In genomic region chr4:82515705-82516104, GRCh38 we compare ENCODE assay signal across 11 cellular contexts. TPM values are rescaled to one million over a fixed set of nuclear protein-coding genes. Genes with fewer than 3 reads are reported as not detected.
DNase-seq lines count a peak whose midpoint lies in the region; ATAC-seq lines count a peak whose summit lies in the region.
"Had no signal": no experiment of that assay in that cellular context is flagged by ENCODE, and none has a peak within 500 bp of the region (broad histone marks: within the 10 kb centered on the region; RNA-seq: fewer than 3 reads in every experiment).

No MANE protein-coding gene starts in this region.

- H3K9me3 ChIP-seq in GM23248 (ENCODE audit: low read depth) = no peaks in the 10 kb centered on the region

- 27 to 29% methylated on average over 3 of the region's 3 CpGs for WGBS in GM23248 (ENCODE audit: low coverage in 1 of 2, low lambda C conversion rate in 2 of 2, missing lambda C conversion rate in 2 of 2), 2 experiments

- peaks cover 18% of the 10 kb centered on the region for H3K4me1 ChIP-seq in GM23248 (ENCODE audit: insufficient read depth)

- H3K27me3 ChIP-seq in GM23248 (replicated peaks; ENCODE audit: insufficient read depth) = no peaks in the 10 kb centered on the region

- in situ Hi-C loops in GM23248 (cut with MboI) = no loop called here

- H3K79me2 ChIP-seq in GM23248 (ENCODE audit: insufficient read depth) = no peaks in the 10 kb centered on the region

- 0 out of 2 replicates have a peak overlapping the region, but pooled peaks have one; percentile 15 for H2AFZ ChIP-seq in GM23248

- no peak for ATAC-seq in GM21529 (IDR thresholded peaks at IDR 0.05; ENCODE audit: unreplicated experiment)
- ATAC-seq in HG02763 (IDR thresholded peaks at IDR 0.05; ENCODE audit: unreplicated experiment) = no peak
- ATAC-seq: GM12878 had no signal

- H3K4me2 ChIP-seq in GM23248 (ENCODE audit: unreplicated experiment) = no peak overlapping the region
- H3K4me2 ChIP-seq: KMS-11 had no signal

- DNase-seq in GM23248 (peak; percentile 78), amniotic stem cell (lab: John Stamatoyannopoulos, UW) (peak; percentile 19), globus pallidus (ENCODE audit: low spot score) (peak; percentile 95), putamen (ENCODE audit: low spot score) (peak; percentile 91), NCI-H524 (lab: John Stamatoyannopoulos, UW) (no peak)
- no peak for DNase-seq in stimulated activated CD4-positive, alpha-beta T cell treated with anti-CD3 and anti-CD28 coated beads, Interleukin-1b, Interleukin-23, amount 100 ng/mL, for 48 hours
- DNase-seq: activated gamma-delta T cell had no signal

- H3K9me2 ChIP-seq in GM23248 (ENCODE audit: insufficient read depth) = no peaks in the 10 kb centered on the region

- no peaks in the 10 kb centered on the region for H3F3A ChIP-seq in GM23248 (ENCODE audit: insufficient read depth)

- no peak overlapping the region for H3K4me3 ChIP-seq in GM23248
- H3K4me3 ChIP-seq: GM12878 had no signal

- H4K20me1 ChIP-seq in GM23248 (ENCODE audit: insufficient read depth) = no peaks in the 10 kb centered on the region; the same call in 1 of the 2 replicates

- no peak overlapping the region for H3K27ac ChIP-seq in GM23248
- H3K27ac ChIP-seq: KMS-11 had no signal

- no peaks in the 10 kb centered on the region for H3K36me3 ChIP-seq in GM23248 (ENCODE audit: low read depth)

- H3K9ac ChIP-seq in GM23248 = no peak overlapping the region
- H3K9ac ChIP-seq: KMS-11 had no signal

RNA-seq across cellular contexts. Expression of gene TMEM150C, which starts 46.1 kb away (rescaled TPM):
- total RNA-seq in GM23248 (2014; rRNA removed; shearing (Covaris generic)) = under 0.01 and 0.22 TPM in 2 replicates
- 0.44 and 0.84 TPM in 2 replicates for polyA plus RNA-seq in GM23248 (2016; fragmentation: Nextera tagmentation; extraction: Ambion mirVana)

Comparison
In these comparisons a context has a peak if more than half of its experiments do, and no peak if none do; other contexts are left out.
1. DNase-seq: peak in GM23248 (single experiment), amniotic stem cell (single experiment), globus pallidus (single experiment) and putamen (single experiment); none in stimulated activated CD4-positive, alpha-beta T cell treated with anti-CD3 and anti-CD28 coated beads, Interleukin-1b, Interleukin-23, amount 100 ng/mL, for 48 hours (single experiment) and NCI-H524 (0 of 2).